Comparison of ENCODE assay signal across 20 cellular contexts in genomic region chr10:93941603-93942002, GRCh38. TPM values are rescaled to one million over a fixed set of nuclear protein-coding genes. Genes with fewer than 3 reads are reported as not detected.
"Had no signal": no experiment of that assay in that cellular context is flagged by ENCODE, and none has a peak within 500 bp of the region (broad histone marks: within the 10 kb centered on the region; RNA-seq: fewer than 3 reads in every experiment).

No MANE protein-coding gene starts in this region.

- H3K27me3 ChIP-seq: sigmoid colon, spleen, upper lobe of right lung had no signal

- ATAC-seq: activated CD8-positive, alpha-beta memory T cell treated with anti-CD3 and anti-CD28 coated beads, Interleukin-2, amount 10 ng/mL, durations not matched to agents 7 days and 5 days; activated CD8-positive, alpha-beta T cell treated with anti-CD3 and anti-CD28 coated beads for 36 hours; stimulated activated naive CD8-positive, alpha-beta T cell treated with anti-CD3 and anti-CD28 coated beads, Interleukin-15, Interleukin-2, amounts not matched to agents 100 U/mL and 50 U/mL, for 24 hours; upper lobe of right lung had no signal

- H3K4me1 ChIP-seq: sigmoid colon, spleen, upper lobe of right lung had no signal

- H3K27ac ChIP-seq: coronary artery, epithelial cell of prostate, sigmoid colon, spleen, upper lobe of right lung, WERI-Rb-1 had no signal

- H3K4me1 Mint-ChIP-seq: activated CD4-positive, alpha-beta T cell treated with anti-CD3 and anti-CD28 coated beads, Interleukin-2, amount 10 ng/mL, durations not matched to agents 7 days and 5 days; activated CD8-positive, alpha-beta memory T cell treated with anti-CD3 and anti-CD28 coated beads, Interleukin-2, amount 10 ng/mL, durations not matched to agents 7 days and 5 days had no signal

- H3K27me3 Mint-ChIP-seq: activated CD8-positive, alpha-beta memory T cell treated with anti-CD3 and anti-CD28 coated beads, Interleukin-2, amount 10 ng/mL, durations not matched to agents 7 days and 5 days; activated CD8-positive, alpha-beta T cell treated with anti-CD3 and anti-CD28 coated beads for 36 hours had no signal

- H3K36me3 ChIP-seq: sigmoid colon, spleen, upper lobe of right lung, WERI-Rb-1 had no signal

- H3K27ac Mint-ChIP-seq: activated CD4-positive, alpha-beta T cell treated with anti-CD3 and anti-CD28 coated beads, Interleukin-2, amount 10 ng/mL, durations not matched to agents 7 days and 5 days; activated CD8-positive, alpha-beta memory T cell treated with anti-CD3 and anti-CD28 coated beads, Interleukin-2, amount 10 ng/mL, durations not matched to agents 7 days and 5 days; activated CD8-positive, alpha-beta T cell treated with anti-CD3 and anti-CD28 coated beads for 36 hours; mesothelial cell of epicardium; nephron progenitor cell had no signal

- H3K9me3 ChIP-seq: sigmoid colon, spleen, upper lobe of right lung had no signal

- H3K9me3 Mint-ChIP-seq: activated CD4-positive, alpha-beta T cell treated with anti-CD3 and anti-CD28 coated beads, Interleukin-2, amount 10 ng/mL, durations not matched to agents 7 days and 5 days; mesothelial cell of epicardium; nephron progenitor cell had no signal

- H3K4me3 ChIP-seq: coronary artery, lung, sigmoid colon, spleen, upper lobe of right lung had no signal

- H3K36me3 Mint-ChIP-seq: activated CD8-positive, alpha-beta memory T cell treated with anti-CD3 and anti-CD28 coated beads, Interleukin-2, amount 10 ng/mL, durations not matched to agents 7 days and 5 days; mesothelial cell of epicardium had no signal

- H3K4me3 Mint-ChIP-seq: activated CD4-positive, alpha-beta T cell treated with anti-CD3 and anti-CD28 coated beads, Interleukin-2, amount 10 ng/mL, durations not matched to agents 7 days and 5 days; activated CD8-positive, alpha-beta memory T cell treated with anti-CD3 and anti-CD28 coated beads, Interleukin-2, amount 10 ng/mL, durations not matched to agents 7 days and 5 days; activated CD8-positive, alpha-beta T cell treated with anti-CD3 and anti-CD28 coated beads for 36 hours; mesothelial cell of epicardium; nephron progenitor cell had no signal

- DNase-seq: activated CD4-positive, alpha-beta T cell treated with anti-CD3 and anti-CD28 coated beads, Interleukin-2, amount 10 ng/mL, durations not matched to agents 7 days and 5 days; activated CD4-positive, CD25-positive, alpha-beta regulatory T cell treated with anti-CD3 and anti-CD28 coated beads, Interleukin-2, amount 50 U/mL, for 72 hours; activated CD8-positive, alpha-beta memory T cell treated with anti-CD3 and anti-CD28 coated beads, Interleukin-2, amount 10 ng/mL, durations not matched to agents 7 days and 5 days; activated CD8-positive, alpha-beta T cell treated with anti-CD3 and anti-CD28 coated beads for 36 hours; activated gamma-delta T cell; activated naive CD4-positive, alpha-beta T cell treated with anti-CD3 and anti-CD28 coated beads, Interleukin-2, amount 50 U/mL, for 16 hours; activated T-cell treated with anti-CD3 and anti-CD28 coated beads for 4 hours; nephron progenitor cell; nucleus accumbens; sigmoid colon; spleen; stimulated activated CD4-positive, alpha-beta T cell treated with anti-CD3 and anti-CD28 coated beads, Interleukin-4, amount 100 ng/mL, for 24 hours; stimulated activated naive CD8-positive, alpha-beta T cell treated with anti-CD3 and anti-CD28 coated beads, Interleukin-15, Interleukin-2, amounts not matched to agents 100 U/mL and 50 U/mL, for 24 hours; T-helper 1 cell; upper lobe of right lung; WERI-Rb-1 had no signal

RNA-seq across cellular contexts. Expression of gene PLCE1, which starts 52.1 kb away (rescaled TPM):
- total RNA-seq: activated CD8-positive, alpha-beta T cell treated with anti-CD3 and anti-CD28 coated beads for 36 hours had no signal
